ENCODE assay signal across 8 cellular contexts in the genomic region with DNA sequence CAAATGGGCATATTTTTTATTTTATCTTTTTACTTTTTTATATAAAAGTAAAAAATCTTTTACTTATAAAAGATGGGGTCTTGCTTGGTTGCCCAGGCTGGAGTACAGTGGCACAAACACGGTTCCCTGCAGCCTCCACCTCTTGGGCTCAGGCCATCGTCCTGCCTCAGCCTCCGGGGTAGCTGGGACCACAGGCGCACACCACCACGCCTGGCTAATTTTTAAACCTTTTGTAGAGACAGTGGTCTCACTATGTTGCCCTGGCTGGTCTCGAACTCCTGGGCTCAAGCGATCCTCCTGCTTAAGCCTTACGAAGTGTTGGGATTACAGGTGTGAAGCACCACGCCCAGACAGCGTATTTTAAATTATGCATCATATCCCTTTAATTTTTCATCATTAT. TPM values are rescaled to one million over a fixed set of nuclear protein-coding genes. Genes with fewer than 3 reads are reported as not detected.
A peak's percentile ranks its signal among the peaks of the same experiment; 100 is the strongest.
DNase-seq lines count a peak whose midpoint lies in the region; ATAC-seq and TF ChIP-seq lines count a peak whose summit lies in the region.

No MANE protein-coding gene starts in this region.

- no peaks in the 10 kb centered on the region for H3K9me3 Mint-ChIP-seq in activated T-cell treated with anti-CD3 and anti-CD28 coated beads, Interleukin-2, amount 50 U/mL, for 4 hours

- intact Hi-C loops in transverse colon (cut with DNase I; ENCODE audit: low total_unique reads): no loop called here

- H3K9me3 ChIP-seq in lung (ENCODE audit: control insufficient read depth in 2 of 2, insufficient read depth in 1 of 2, low read length in 1 of 2): peaks cover 0 to 1% of the 10 kb centered on the region in 2 donors
- no peaks in the 10 kb centered on the region for H3K9me3 ChIP-seq in transverse colon

- H3K4me3 ChIP-seq in astrocyte of the spinal cord (ENCODE audit: low read depth, low read length): peak overlapping the region; percentile 65
- H3K4me3 ChIP-seq in lung: peak overlapping the region; percentile 83
- peak overlapping the region in 3 of 4 donors; percentile 64 to 85 (median 71) for H3K4me3 ChIP-seq in transverse colon

- H3K27me3 ChIP-seq in lung (ENCODE audit: control insufficient read depth, insufficient read depth): no peaks in the 10 kb centered on the region
- H3K27me3 ChIP-seq in transverse colon: no peaks in the 10 kb centered on the region

- H3K4me1 Mint-ChIP-seq in activated T-cell treated with anti-CD3 and anti-CD28 coated beads, Interleukin-2, amount 50 U/mL, for 4 hours (ENCODE audit: low read depth): peaks cover 44% of the 10 kb centered on the region

- no peak for TF ChIP-seq POLR2A in transverse colon (IDR thresholded peaks at IDR 0.05)

- TF ChIP-seq EP300 in transverse colon (IDR thresholded peaks at IDR 0.05; ENCODE audit: low read depth): no peak

- H3K27ac ChIP-seq in lung (ENCODE audit: low read depth in 1 of 2, low read length in 1 of 2): peak overlapping the region; percentile 98 to 100
- H3K27ac ChIP-seq in transverse colon: peak overlapping the region; percentile 93 to 98 (median 96)

- H3K4me1 ChIP-seq in lung (ENCODE audit: control insufficient read depth in 2 of 2, insufficient read depth in 2 of 2, low read length in 2 of 2) (peaks cover 13 to 22% of the 10 kb centered on the region in 2 donors), transverse colon (peaks cover 27 to 51% (median 39%) of the 10 kb centered on the region in 4 donors)

- peak overlapping the region; percentile 80 for H3K4me3 Mint-ChIP-seq in activated T-cell treated with anti-CD3 and anti-CD28 coated beads, Interleukin-2, amount 50 U/mL, for 4 hours

- H3K36me3 Mint-ChIP-seq in activated T-cell treated with anti-CD3 and anti-CD28 coated beads, Interleukin-2, amount 50 U/mL, for 4 hours (ENCODE audit: insufficient read depth): no peaks in the 10 kb centered on the region

- TF ChIP-seq CTCF in astrocyte of the spinal cord (IDR thresholded peaks at IDR 0.05; ENCODE audit: low read depth, low read length) (no peak), lung (IDR thresholded peaks at IDR 0.05; ENCODE audit: control extremely low read depth, extremely low read depth) (no peak), transverse colon (IDR thresholded peaks at IDR 0.05) (no peak)

- WGBS in lung, 2 donors: 82 to 85% methylated on average over 10 of the region's 10 CpGs
- WGBS in transverse colon (ENCODE audit: low coverage in 1 of 2), 2 donors: 80 to 82% methylated on average over 8 to 9 of the region's 10 CpGs

- H3K27me3 Mint-ChIP-seq in activated T-cell treated with anti-CD3 and anti-CD28 coated beads, Interleukin-2, amount 50 U/mL, for 4 hours (ENCODE audit: low read depth): no peaks in the 10 kb centered on the region

- H3K36me3 ChIP-seq in lung (ENCODE audit: control insufficient read depth in 2 of 2, insufficient read depth in 2 of 2, low read length in 2 of 2) (no peaks in the 10 kb centered on the region), transverse colon (no peaks in the 10 kb centered on the region)

- in situ Hi-C loops in astrocyte of the spinal cord (cut with HindIII; ENCODE audit: low sequenced_read_pairs) (no loop called here), transverse colon (cut with MboI; ENCODE audit: low pct_ligation_motif_present in 1 of 4, low pct_unique_long_range_greater_than_20kb in 1 of 4, low sequenced_read_pairs in 3 of 4) (no loop called here)

- no peak for ATAC-seq in activated T-cell treated with anti-CD3 and anti-CD28 coated beads, Interleukin-2, amount 50 U/mL, for 4 hours
- ATAC-seq in lung (ENCODE audit: insufficient read depth, low FRiP score): no peak
- no peak for ATAC-seq in GM21619 (IDR thresholded peaks at IDR 0.05; ENCODE audit: unreplicated experiment)

- DNase-seq in activated T-cell treated with anti-CD3 and anti-CD28 coated beads, Interleukin-2, amount 50 U/mL, for 4 hours: no peak
- DNase-seq in activated T-cell treated with anti-CD3 and anti-CD28 coated beads, Interleukin-2, amount 50 U/mL, for 1 hour: no peak
- DNase-seq in astrocyte of the spinal cord (ENCODE audit: low read depth, low spot score) (no peak), lung (ENCODE audit: low spot score) (no peak), transverse colon (no peak), NCI-H2029 (lab: John Stamatoyannopoulos, UW) (no peak)
- no peak for DNase-seq in stimulated activated CD4-positive, alpha-beta T cell treated with anti-CD3 and anti-CD28 coated beads, Interleukin-4, amount 100 ng/mL, for 24 hours

RNA-seq across cellular contexts. Expression of a gene that starts 1.0 kb away (rescaled TPM):
- 1 to 10 TPM; 4.7 to 6.1 (median 5.0) TPM for total RNA-seq in activated T-cell treated with anti-CD3 and anti-CD28 coated beads, Interleukin-2, amount 50 U/mL, for 4 hours
- total RNA-seq in lung (10 to 100 TPM; 43.1 to 59.8 TPM), transverse colon (10 to 100 TPM; 24.1 to 49.4 (median 26.7) TPM)
- polyA plus RNA-seq in lung: 10 to 100 TPM; 21.5 to 22.6 TPM

RNA-seq across cellular contexts. Expression of a gene that starts 57.1 kb away (rescaled TPM):
- 1 to 10 TPM; 2.3 to 3.8 (median 3.0) TPM for total RNA-seq in activated T-cell treated with anti-CD3 and anti-CD28 coated beads, Interleukin-2, amount 50 U/mL, for 4 hours
- total RNA-seq in lung (10 to 100 TPM in 1 of 2 donors, 1 to 10 TPM in 1; 9.5 to 23.8 TPM), transverse colon (10 to 100 TPM; 40.0 to 82.1 (median 52.6) TPM)
- polyA plus RNA-seq in lung: 10 to 100 TPM; 19.5 to 25.9 TPM
